Comparison of ENCODE assay signal across 1 cellular context in genomic region chr16:89815639-89816348, GRCh38.
TF ChIP-seq lines count a peak whose summit lies in the region.

No MANE protein-coding gene starts in this region.

TF ChIP-seq in WTC11, 78 proteins besides CTCF, POLR2A, EP300 and RAD21 (continued from another document):
- TF ChIP-seq ARID4B (CRISPR knock-in tag; IDR thresholded peaks at IDR 0.05; ENCODE audit: borderline replicate concordance) (no peak), E2F4 (CRISPR knock-in tag; IDR thresholded peaks at IDR 0.05; ENCODE audit: borderline replicate concordance, low read depth) (no peak), PRDM15 (CRISPR knock-in tag; IDR thresholded peaks at IDR 0.05) (no peak)
TF ChIP-seq in WTC11: peak in this region for 0.
